ENCODE assay signal across 1 cellular context in genomic region chr10:132331259-132331955, GRCh38.
A peak's percentile ranks its signal among the peaks of the same experiment; 100 is the strongest.
TF ChIP-seq lines count a peak whose summit lies in the region.

No MANE protein-coding gene starts in this region.

TF ChIP-seq in HepG2, 621 proteins besides CTCF, POLR2A, EP300 and RAD21 (continued from another document and continues in another):
- TF ChIP-seq, protein P1, sequence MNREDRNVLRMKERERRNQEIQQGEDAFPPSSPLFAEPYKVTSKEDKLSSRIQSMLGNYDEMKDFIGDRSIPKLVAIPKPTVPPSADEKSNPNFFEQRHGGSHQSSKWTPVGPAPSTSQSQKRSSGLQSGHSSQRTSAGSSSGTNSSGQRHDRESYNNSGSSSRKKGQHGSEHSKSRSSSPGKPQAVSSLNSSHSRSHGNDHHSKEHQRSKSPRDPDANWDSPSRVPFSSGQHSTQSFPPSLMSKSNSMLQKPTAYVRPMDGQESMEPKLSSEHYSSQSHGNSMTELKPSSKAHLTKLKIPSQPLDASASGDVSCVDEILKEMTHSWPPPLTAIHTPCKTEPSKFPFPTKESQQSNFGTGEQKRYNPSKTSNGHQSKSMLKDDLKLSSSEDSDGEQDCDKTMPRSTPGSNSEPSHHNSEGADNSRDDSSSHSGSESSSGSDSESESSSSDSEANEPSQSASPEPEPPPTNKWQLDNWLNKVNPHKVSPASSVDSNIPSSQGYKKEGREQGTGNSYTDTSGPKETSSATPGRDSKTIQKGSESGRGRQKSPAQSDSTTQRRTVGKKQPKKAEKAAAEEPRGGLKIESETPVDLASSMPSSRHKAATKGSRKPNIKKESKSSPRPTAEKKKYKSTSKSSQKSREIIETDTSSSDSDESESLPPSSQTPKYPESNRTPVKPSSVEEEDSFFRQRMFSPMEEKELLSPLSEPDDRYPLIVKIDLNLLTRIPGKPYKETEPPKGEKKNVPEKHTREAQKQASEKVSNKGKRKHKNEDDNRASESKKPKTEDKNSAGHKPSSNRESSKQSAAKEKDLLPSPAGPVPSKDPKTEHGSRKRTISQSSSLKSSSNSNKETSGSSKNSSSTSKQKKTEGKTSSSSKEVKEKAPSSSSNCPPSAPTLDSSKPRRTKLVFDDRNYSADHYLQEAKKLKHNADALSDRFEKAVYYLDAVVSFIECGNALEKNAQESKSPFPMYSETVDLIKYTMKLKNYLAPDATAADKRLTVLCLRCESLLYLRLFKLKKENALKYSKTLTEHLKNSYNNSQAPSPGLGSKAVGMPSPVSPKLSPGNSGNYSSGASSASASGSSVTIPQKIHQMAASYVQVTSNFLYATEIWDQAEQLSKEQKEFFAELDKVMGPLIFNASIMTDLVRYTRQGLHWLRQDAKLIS (CRISPR knock-in tag; IDR thresholded peaks at IDR 0.05) = no peak
- TF ChIP-seq RFX1 (IDR thresholded peaks at IDR 0.05) (no peak), ZNF75D (CRISPR knock-in tag; IDR thresholded peaks at IDR 0.05; ENCODE audit: borderline replicate concordance) (no peak), PBX2 (CRISPR knock-in tag; IDR thresholded peaks at IDR 0.05) (no peak), ZNF234 (CRISPR knock-in tag; conservative IDR thresholded peaks at IDR 0.05) (0 out of 2 replicates have a peak, but pooled peaks have one; percentile 64), ZNF616 (CRISPR knock-in tag; IDR thresholded peaks at IDR 0.05; ENCODE audit: low read depth) (0 out of 2 replicates have a peak, but pooled peaks have one; percentile 17), DPF2 (CRISPR knock-in tag; IDR thresholded peaks at IDR 0.05; ENCODE audit: borderline replicate concordance, low read depth) (no peak), HMGA1 (CRISPR knock-in tag; conservative IDR thresholded peaks at IDR 0.05) (no peak), AKNA (CRISPR knock-in tag; IDR thresholded peaks at IDR 0.05; ENCODE audit: borderline replicate concordance) (no peak), U2AF2 (IDR thresholded peaks at IDR 0.05; ENCODE audit: low read depth, low read length) (no peak), HNF1A (IDR thresholded peaks at IDR 0.05; ENCODE audit: low read depth) (no peak), HNF1A (CRISPR knock-in tag; IDR thresholded peaks at IDR 0.05; ENCODE audit: borderline replicate concordance) (0 out of 2 replicates have a peak, but pooled peaks have one; percentile 9), HOXA3 (CRISPR knock-in tag; IDR thresholded peaks at IDR 0.05) (no peak), IKZF5 (CRISPR knock-in tag; IDR thresholded peaks at IDR 0.05) (0 out of 2 replicates have a peak, but pooled peaks have one; percentile 14), JUND (CRISPR knock-in tag; IDR thresholded peaks at IDR 0.05) (no peak), CREB1 (IDR thresholded peaks at IDR 0.05) (no peak), CREB1 (CRISPR knock-in tag; IDR thresholded peaks at IDR 0.05) (no peak), ZNF296 (CRISPR knock-in tag; conservative IDR thresholded peaks at IDR 0.05) (0 out of 2 replicates have a peak, but pooled peaks have one; percentile 37), MIXL1 (CRISPR knock-in tag; IDR thresholded peaks at IDR 0.05) (no peak), MLLT10 (CRISPR knock-in tag; IDR thresholded peaks at IDR 0.05) (no peak), POGZ (CRISPR knock-in tag; IDR thresholded peaks at IDR 0.05) (no peak), ZNF350 (CRISPR knock-in tag; IDR thresholded peaks at IDR 0.05; ENCODE audit: borderline replicate concordance, low read depth) (no peak), ZBTB7A (CRISPR knock-in tag; IDR thresholded peaks at IDR 0.05) (peak; percentile 45; the same call in 1 of the 2 replicates), MEIS1 (CRISPR knock-in tag; IDR thresholded peaks at IDR 0.05; ENCODE audit: borderline replicate concordance) (peak; percentile 74; the same call in 1 of the 2 replicates), TIGD3 (CRISPR knock-in tag; IDR thresholded peaks at IDR 0.05; ENCODE audit: borderline replicate concordance) (no peak; the same call in 1 of the 2 replicates)
- TF ChIP-seq, protein P2, sequence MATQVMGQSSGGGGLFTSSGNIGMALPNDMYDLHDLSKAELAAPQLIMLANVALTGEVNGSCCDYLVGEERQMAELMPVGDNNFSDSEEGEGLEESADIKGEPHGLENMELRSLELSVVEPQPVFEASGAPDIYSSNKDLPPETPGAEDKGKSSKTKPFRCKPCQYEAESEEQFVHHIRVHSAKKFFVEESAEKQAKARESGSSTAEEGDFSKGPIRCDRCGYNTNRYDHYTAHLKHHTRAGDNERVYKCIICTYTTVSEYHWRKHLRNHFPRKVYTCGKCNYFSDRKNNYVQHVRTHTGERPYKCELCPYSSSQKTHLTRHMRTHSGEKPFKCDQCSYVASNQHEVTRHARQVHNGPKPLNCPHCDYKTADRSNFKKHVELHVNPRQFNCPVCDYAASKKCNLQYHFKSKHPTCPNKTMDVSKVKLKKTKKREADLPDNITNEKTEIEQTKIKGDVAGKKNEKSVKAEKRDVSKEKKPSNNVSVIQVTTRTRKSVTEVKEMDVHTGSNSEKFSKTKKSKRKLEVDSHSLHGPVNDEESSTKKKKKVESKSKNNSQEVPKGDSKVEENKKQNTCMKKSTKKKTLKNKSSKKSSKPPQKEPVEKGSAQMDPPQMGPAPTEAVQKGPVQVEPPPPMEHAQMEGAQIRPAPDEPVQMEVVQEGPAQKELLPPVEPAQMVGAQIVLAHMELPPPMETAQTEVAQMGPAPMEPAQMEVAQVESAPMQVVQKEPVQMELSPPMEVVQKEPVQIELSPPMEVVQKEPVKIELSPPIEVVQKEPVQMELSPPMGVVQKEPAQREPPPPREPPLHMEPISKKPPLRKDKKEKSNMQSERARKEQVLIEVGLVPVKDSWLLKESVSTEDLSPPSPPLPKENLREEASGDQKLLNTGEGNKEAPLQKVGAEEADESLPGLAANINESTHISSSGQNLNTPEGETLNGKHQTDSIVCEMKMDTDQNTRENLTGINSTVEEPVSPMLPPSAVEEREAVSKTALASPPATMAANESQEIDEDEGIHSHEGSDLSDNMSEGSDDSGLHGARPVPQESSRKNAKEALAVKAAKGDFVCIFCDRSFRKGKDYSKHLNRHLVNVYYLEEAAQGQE (IDR thresholded peaks at IDR 0.05; ENCODE audit: borderline replicate concordance in 1 of 2, low read depth in 1 of 2, low read length in 2 of 2) = no peak
- TF ChIP-seq, protein P3, sequence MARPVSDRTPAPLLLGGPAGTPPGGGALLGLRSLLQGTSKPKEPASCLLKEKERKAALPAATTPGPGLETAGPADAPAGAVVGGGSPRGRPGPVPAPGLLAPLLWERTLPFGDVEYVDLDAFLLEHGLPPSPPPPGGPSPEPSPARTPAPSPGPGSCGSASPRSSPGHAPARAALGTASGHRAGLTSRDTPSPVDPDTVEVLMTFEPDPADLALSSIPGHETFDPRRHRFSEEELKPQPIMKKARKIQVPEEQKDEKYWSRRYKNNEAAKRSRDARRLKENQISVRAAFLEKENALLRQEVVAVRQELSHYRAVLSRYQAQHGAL (CRISPR knock-in tag; IDR thresholded peaks at IDR 0.05; ENCODE audit: not compliant biosample characterization) = no peak
- TF ChIP-seq, protein P4, sequence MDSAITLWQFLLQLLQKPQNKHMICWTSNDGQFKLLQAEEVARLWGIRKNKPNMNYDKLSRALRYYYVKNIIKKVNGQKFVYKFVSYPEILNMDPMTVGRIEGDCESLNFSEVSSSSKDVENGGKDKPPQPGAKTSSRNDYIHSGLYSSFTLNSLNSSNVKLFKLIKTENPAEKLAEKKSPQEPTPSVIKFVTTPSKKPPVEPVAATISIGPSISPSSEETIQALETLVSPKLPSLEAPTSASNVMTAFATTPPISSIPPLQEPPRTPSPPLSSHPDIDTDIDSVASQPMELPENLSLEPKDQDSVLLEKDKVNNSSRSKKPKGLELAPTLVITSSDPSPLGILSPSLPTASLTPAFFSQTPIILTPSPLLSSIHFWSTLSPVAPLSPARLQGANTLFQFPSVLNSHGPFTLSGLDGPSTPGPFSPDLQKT (CRISPR knock-in tag; IDR thresholded peaks at IDR 0.05; ENCODE audit: borderline replicate concordance) = no peak
- TF ChIP-seq, protein P5, sequence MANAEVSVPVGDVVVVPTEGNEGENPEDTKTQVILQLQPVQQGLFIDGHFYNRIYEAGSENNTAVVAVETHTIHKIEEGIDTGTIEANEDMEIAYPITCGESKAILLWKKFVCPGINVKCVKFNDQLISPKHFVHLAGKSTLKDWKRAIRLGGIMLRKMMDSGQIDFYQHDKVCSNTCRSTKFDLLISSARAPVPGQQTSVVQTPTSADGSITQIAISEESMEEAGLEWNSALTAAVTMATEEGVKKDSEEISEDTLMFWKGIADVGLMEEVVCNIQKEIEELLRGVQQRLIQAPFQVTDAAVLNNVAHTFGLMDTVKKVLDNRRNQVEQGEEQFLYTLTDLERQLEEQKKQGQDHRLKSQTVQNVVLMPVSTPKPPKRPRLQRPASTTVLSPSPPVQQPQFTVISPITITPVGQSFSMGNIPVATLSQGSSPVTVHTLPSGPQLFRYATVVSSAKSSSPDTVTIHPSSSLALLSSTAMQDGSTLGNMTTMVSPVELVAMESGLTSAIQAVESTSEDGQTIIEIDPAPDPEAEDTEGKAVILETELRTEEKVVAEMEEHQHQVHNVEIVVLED (CRISPR knock-in tag; IDR thresholded peaks at IDR 0.05; ENCODE audit: borderline replicate concordance) = no peak
